1 cellular context compared by ENCODE assay signal in the genomic region with DNA sequence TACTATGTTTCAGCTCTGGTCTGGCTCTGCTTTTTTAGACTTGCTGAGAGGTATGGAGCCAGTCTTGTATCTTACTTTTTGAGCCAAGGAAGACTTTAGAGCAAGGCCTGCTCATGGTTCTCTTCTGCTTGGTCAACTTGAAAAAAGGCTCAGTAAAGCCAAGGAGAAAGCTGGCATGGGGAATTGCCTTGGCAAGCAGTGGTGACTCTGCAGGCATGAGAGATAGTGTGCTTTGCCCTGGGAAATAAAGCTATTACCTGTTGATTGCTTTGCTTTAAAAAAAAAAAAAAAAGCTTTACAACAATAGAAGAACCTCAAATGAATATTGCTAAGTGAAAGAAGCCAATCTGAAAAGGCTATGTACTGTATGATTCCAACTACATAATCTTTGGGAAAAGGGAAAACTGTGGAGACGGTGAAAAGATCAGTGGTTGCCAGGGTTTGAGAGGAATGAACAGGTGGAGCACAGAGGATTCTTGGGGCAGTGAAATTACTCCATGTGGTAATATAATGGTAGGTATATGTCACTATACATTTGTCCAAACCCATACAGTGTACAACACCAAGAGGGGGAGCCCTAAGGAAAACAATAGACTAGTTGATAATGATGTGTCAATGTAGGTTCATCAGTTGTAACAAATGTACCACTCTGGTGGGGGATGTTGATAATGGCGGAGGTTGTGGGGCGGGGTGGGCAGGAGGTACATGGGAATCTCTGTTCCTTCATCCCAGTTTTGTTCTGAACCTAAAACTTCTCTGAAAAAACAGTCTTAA.
TF ChIP-seq lines count a peak whose summit lies in the region.

No MANE protein-coding gene starts in this region.

TF ChIP-seq in K562, 482 proteins besides CTCF, POLR2A, EP300 and RAD21 (continued from another document):
- TF ChIP-seq ZNF592 (IDR thresholded peaks at IDR 0.05), result no peak
- TF ChIP-seq ZNF584 (CRISPR knock-in tag; IDR thresholded peaks at IDR 0.05; ENCODE audit: low read depth), result no peak
